8 cellular contexts compared by ENCODE assay signal in genomic region chr3:168047190-168047795, GRCh38. TPM values are rescaled to one million over a fixed set of nuclear protein-coding genes. Genes with fewer than 3 reads are reported as not detected.
DNase-seq lines count a peak whose midpoint lies in the region; ATAC-seq and TF ChIP-seq lines count a peak whose summit lies in the region.

No MANE protein-coding gene starts in this region.

- in situ Hi-C loops in SK-MEL-5 (cut with HindIII; ENCODE audit: low pct_unique_long_range_greater_than_20kb, low sequenced_read_pairs) = no loop called here

- peak; percentile 64 for DNase-seq in AG20443 (ENCODE audit: low spot score)
- peak; percentile 70 to 94 (median 79) for DNase-seq in NCI-H1417 (lab: John Stamatoyannopoulos, UW)
- peak; percentile 90 for DNase-seq in SK-MEL-5 (ENCODE audit: low read depth, low spot score)
- DNase-seq in epithelial cell of proximal tubule (ENCODE audit: low read depth) = peak; percentile 55
- peak; percentile 51 for DNase-seq in naive B cell
- no peak for DNase-seq in activated CD4-positive, CD25-positive, alpha-beta regulatory T cell treated with anti-CD3 and anti-CD28 coated beads, Interleukin-2, amount 50 U/mL, for 72 hours

- H3K4me1 Mint-ChIP-seq in naive B cell = no peaks in the 10 kb centered on the region

- H3K4me3 Mint-ChIP-seq in naive B cell = no peak overlapping the region

- peaks cover 0 to 8% of the 10 kb centered on the region in 2 donors for H3K36me3 Mint-ChIP-seq in naive B cell

- H3K27me3 Mint-ChIP-seq in naive B cell = no peaks in the 10 kb centered on the region

- H3K27ac Mint-ChIP-seq in naive B cell = no peak overlapping the region

- no peaks in the 10 kb centered on the region for H3K9me3 Mint-ChIP-seq in naive B cell

- peak; percentile 86 for TF ChIP-seq CTCF in epithelial cell of proximal tubule (conservative IDR thresholded peaks at IDR 0.05; ENCODE audit: low read depth, low read length)

- ATAC-seq in GM18519 (IDR thresholded peaks at IDR 0.05; ENCODE audit: low FRiP score, unreplicated experiment) = peak; percentile 69
- peak; percentile 53 for ATAC-seq in HG02885 (IDR thresholded peaks at IDR 0.05; ENCODE audit: poor library complexity, unreplicated experiment)
- ATAC-seq in naive B cell (ENCODE audit: low read depth in 2 of 2) = peak; percentile 72 to 85

- no peak overlapping the region for H3K4me3 ChIP-seq in epithelial cell of proximal tubule (ENCODE audit: low read depth, low read length)

RNA-seq across cellular contexts. Expression of gene GOLIM4, which starts 48.4 kb away (rescaled TPM):
- total RNA-seq in SK-MEL-5 (2014; rRNA removed; shearing (Covaris generic)) = 17.5 and 24.4 TPM in 2 replicates
- polyA plus RNA-seq in SK-MEL-5 (2015; cell fraction: cytosol; rRNA removed) = 10.0 and 12.6 TPM in 2 replicates
- 7.7 and 9.5 TPM in 2 replicates for polyA plus RNA-seq in SK-MEL-5 (2015; cell fraction: nucleus; rRNA removed)
- total RNA-seq in epithelial cell of proximal tubule = 25.2 and 31.0 TPM in 2 replicates
- polyA plus RNA-seq in naive B cell (ENCODE audit: low read depth in 6 of 6) = 1 to 10 TPM in 5 of 6 donors, under 1 TPM in 1; 0.32 to 3.3 (median 1.9) TPM
